In genomic region chr1:2320760-2321159, GRCh38 we compare ENCODE assay signal across 1 cellular context.
TF ChIP-seq lines count a peak whose summit lies in the region.

No MANE protein-coding gene starts in this region.

TF ChIP-seq in HEK293, 187 proteins besides CTCF, POLR2A, EP300 and RAD21 (continued from another document):
- peak; percentile 25; the same call in 1 of the 2 replicates for TF ChIP-seq ZIC2 (tag by site-specific recombination; IDR thresholded peaks at IDR 0.05)
- TF ChIP-seq GLIS2 (tag by site-specific recombination; IDR thresholded peaks at IDR 0.05), result 0 out of 2 replicates have a peak, but pooled peaks have one; percentile 17
- TF ChIP-seq TSHZ1 (tag by site-specific recombination; IDR thresholded peaks at IDR 0.05; ENCODE audit: borderline replicate concordance), result no peak
